Comparison of ENCODE assay signal across 28 cellular contexts in the genomic region with DNA sequence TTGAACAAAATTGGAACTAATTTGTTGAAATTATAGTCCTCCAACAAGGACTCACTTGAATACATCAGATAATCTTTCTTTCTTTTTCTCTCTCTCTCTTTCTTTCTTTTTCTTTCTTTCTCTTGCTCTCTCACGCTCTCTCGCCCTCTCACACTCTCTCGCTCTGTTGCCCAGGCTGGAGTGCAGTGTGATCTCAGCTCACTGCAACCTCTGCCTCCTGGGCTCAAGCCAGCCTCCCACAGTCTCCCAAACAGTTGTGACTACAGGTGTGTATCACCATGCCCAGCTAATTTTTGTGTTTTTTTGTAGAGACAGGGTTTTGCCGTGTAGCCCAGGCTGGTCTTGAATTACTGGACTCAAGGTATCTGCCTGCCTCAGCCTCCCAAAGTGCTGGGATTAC.
"Had no signal": no experiment of that assay in that cellular context is flagged by ENCODE, and none has a peak within 500 bp of the region (broad histone marks: within the 10 kb centered on the region; RNA-seq: fewer than 3 reads in every experiment).

No MANE protein-coding gene starts in this region.

- H3K4me3 Mint-ChIP-seq: mesothelial cell of epicardium; naive B cell; natural killer cell treated with Interleukin-12 subunit alpha and Interleukin-12 subunit beta and Interleukin-15 and Interleukin-18, amount 100 ng/mL, for 72 hours; neural progenitor cell had no signal

- H3K27me3 ChIP-seq: colonic mucosa, gastrocnemius medialis, left lung, neural progenitor cell, right atrium auricular region, stomach, testis, tibial nerve, upper lobe of left lung had no signal

- H2AFZ ChIP-seq: neural progenitor cell had no signal

- H3K4me3 ChIP-seq: colonic mucosa, gastrocnemius medialis, left lung, mucosa of descending colon, neural progenitor cell, prostate gland, right atrium auricular region, smooth muscle cell, stomach, testis, tibial nerve, upper lobe of left lung had no signal

- DNase-seq: colonic mucosa; dermis blood vessel endothelial cell; effector memory CD8-positive, alpha-beta T cell; gastrocnemius medialis; head of caudate nucleus; left lung; mesenchymal stem cell; mucosa of descending colon; naive B cell; nucleus accumbens; stimulated activated CD4-positive, alpha-beta T cell treated with anti-CD3 and anti-CD28 coated beads, Interleukin-12 subunit alpha, Interleukin-12 subunit beta, amount 100 ng/mL, for 4 hours; stimulated activated CD4-positive, alpha-beta T cell treated with anti-CD3 and anti-CD28 coated beads, Interleukin-1b, Interleukin-23, amount 100 ng/mL, for 48 hours; stimulated activated CD4-positive, alpha-beta T cell treated with anti-CD3 and anti-CD28 coated beads, Interleukin-4, amount 100 ng/mL, for 1 hour; stimulated activated CD8-positive, alpha-beta memory T cell treated with anti-CD3 and anti-CD28 coated beads, Interleukin-4, amount 100 ng/mL, for 48 hours; stimulated activated naive CD4-positive, alpha-beta T cell treated with Interleukin-2 at 50 U/mL for 16 hours; stomach; testis; upper lobe of left lung had no signal

- FAIRE-seq: keratinocyte, urothelium cell line had no signal

- H3K36me3 Mint-ChIP-seq: mesothelial cell of epicardium, neural progenitor cell had no signal

- H3K27ac ChIP-seq: colonic mucosa, gastrocnemius medialis, left lung, neural progenitor cell, prostate gland, right atrium auricular region, stomach, testis, tibial nerve, upper lobe of left lung had no signal

- H3K27me3 Mint-ChIP-seq: effector memory CD8-positive, alpha-beta T cell; naive B cell; natural killer cell treated with Interleukin-12 subunit alpha and Interleukin-12 subunit beta and Interleukin-15 and Interleukin-18, amount 100 ng/mL, for 72 hours had no signal

- H3K9me3 ChIP-seq: colonic mucosa, gastrocnemius medialis, left lung, mucosa of descending colon, prostate gland, right atrium auricular region, stomach, testis, tibial nerve, upper lobe of left lung had no signal

- H3K36me3 ChIP-seq: colonic mucosa, gastrocnemius medialis, neural progenitor cell, prostate gland, right atrium auricular region, upper lobe of left lung had no signal

- ATAC-seq: effector memory CD8-positive, alpha-beta T cell; gastrocnemius medialis; left lung; mucosa of descending colon; natural killer cell treated with Interleukin-12 subunit alpha and Interleukin-12 subunit beta and Interleukin-15 and Interleukin-18, amount 100 ng/mL, for 72 hours; sciatic nerve had no signal

- H3K27ac Mint-ChIP-seq: effector memory CD8-positive, alpha-beta T cell; mesothelial cell of epicardium; natural killer cell treated with Interleukin-12 subunit alpha and Interleukin-12 subunit beta and Interleukin-15 and Interleukin-18, amount 100 ng/mL, for 72 hours; neural progenitor cell had no signal

- H3K4me2 ChIP-seq: neural progenitor cell, smooth muscle cell had no signal

- H3K9me3 Mint-ChIP-seq: effector memory CD8-positive, alpha-beta T cell; mesothelial cell of epicardium; naive B cell; natural killer cell treated with Interleukin-12 subunit alpha and Interleukin-12 subunit beta and Interleukin-15 and Interleukin-18, amount 100 ng/mL, for 72 hours; neural progenitor cell had no signal

- H3K4me1 ChIP-seq: colonic mucosa, neural progenitor cell, prostate gland had no signal
